In the genomic region with DNA sequence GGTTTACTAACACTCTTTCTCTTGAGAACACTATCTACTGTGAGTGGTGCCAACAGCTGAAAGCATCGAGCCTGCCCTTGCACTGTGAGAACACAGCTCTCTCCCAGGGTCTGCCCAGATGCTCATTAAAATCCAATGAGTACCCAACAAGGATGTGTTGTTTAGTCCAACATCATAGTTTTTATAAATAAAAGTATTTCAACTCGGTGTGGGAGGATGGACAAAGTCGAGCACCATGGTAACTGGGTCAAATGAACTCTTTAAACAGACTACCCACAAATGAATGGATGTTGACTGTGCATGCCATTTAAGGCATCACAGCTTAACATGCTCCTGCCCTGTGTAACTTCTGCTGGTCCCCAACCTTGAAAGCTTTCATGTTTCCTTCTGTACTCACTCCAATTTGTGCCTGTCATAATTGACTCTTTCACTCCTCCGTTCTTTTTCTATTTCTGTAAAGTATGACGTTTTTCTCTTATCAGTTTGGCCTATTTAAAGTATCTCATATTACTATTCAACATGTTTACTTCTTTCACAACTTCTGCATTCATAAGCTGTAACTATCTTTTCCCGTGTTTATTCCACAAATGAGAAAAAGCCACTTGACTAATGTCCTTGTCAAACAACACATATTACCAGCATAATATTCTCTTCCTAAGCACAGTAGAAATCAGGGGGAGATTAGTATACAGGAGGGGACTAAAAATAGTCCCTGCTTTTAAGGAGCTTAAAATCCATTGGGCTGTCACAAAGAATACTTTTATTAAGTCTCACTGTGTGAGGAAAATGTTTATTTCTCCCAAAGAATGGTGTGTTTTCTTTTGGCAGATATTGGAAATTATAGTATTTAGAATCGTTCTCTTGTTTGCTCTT, we compare ENCODE assay signal across 13 cellular contexts.
DNase-seq lines count a peak whose midpoint lies in the region; ATAC-seq, FAIRE-seq and TF ChIP-seq lines count a peak whose summit lies in the region.
"Had no signal": no experiment of that assay in that cellular context is flagged by ENCODE, and none has a peak within 500 bp of the region (broad histone marks: within the 10 kb centered on the region; RNA-seq: fewer than 3 reads in every experiment).

No MANE protein-coding gene starts in this region.

- peak overlapping the region; percentile 97 for H3K27ac Mint-ChIP-seq in progenitor cell of endocrine pancreas
- H3K27ac Mint-ChIP-seq: activated T-helper 17 cell treated with anti-CD3 and anti-CD28 coated beads, Interleukin-2, amount 50 U/mL, for 72 hours had no signal

- H3K9me3 Mint-ChIP-seq in progenitor cell of endocrine pancreas (ENCODE audit: low read depth), result no peaks in the 10 kb centered on the region

- DNase-seq in anterior cingulate cortex (lab: John Stamatoyannopoulos, UW), result peak in 44 of 58 donors; percentile 1 to 86 (median 36)
- DNase-seq in hepatic stellate cell (ENCODE audit: low spot score), result peak; percentile 7
- DNase-seq in progenitor cell of endocrine pancreas (ENCODE audit: low spot score, unreplicated experiment), result no peak
- no peak for DNase-seq in DMS114 treated with DMSO at 0.1 percent for 48 hours (lab: John Stamatoyannopoulos, UW; ENCODE audit: unreplicated experiment)
- DNase-seq in GM12891 (ENCODE audit: insufficient read length, low spot score), result no peak
- DNase-seq in T1000 (lab: John Stamatoyannopoulos, UW), result no peak
- DNase-seq: NCI-H1105; stimulated activated naive CD4-positive, alpha-beta T cell treated with Interleukin-2 at 50 U/mL for 16 hours had no signal

- no peaks in the 10 kb centered on the region for H3K36me3 Mint-ChIP-seq in progenitor cell of endocrine pancreas (ENCODE audit: insufficient read depth)

- peaks cover 23% of the 10 kb centered on the region for H3K4me1 ChIP-seq in HUES48 (ENCODE audit: control insufficient read depth, insufficient read depth, low read length)

- no peak overlapping the region for H3K4me3 ChIP-seq in HUES48 (ENCODE audit: low read depth, low read length)
- H3K4me3 ChIP-seq: dorsolateral prefrontal cortex had no signal

- H3K27me3 Mint-ChIP-seq in progenitor cell of endocrine pancreas, result no peaks in the 10 kb centered on the region
- H3K27me3 Mint-ChIP-seq: activated T-helper 17 cell treated with anti-CD3 and anti-CD28 coated beads, Interleukin-2, amount 50 U/mL, for 72 hours had no signal

- no peak for TF ChIP-seq POLR2A in GM12891 (IDR thresholded peaks at IDR 0.05; ENCODE audit: low read depth, low read length)

- peak overlapping the region; percentile 83 for H3K27ac ChIP-seq in HUES48 (ENCODE audit: low read depth, low read length)
- H3K27ac ChIP-seq: HL-60 had no signal

- H3K9me3 ChIP-seq in HUES48 (ENCODE audit: control insufficient read depth, insufficient read depth, low read length), result no peaks in the 10 kb centered on the region

- no peak overlapping the region for H3K4me3 Mint-ChIP-seq in progenitor cell of endocrine pancreas (ENCODE audit: low read depth)
- H3K4me3 Mint-ChIP-seq: activated T-helper 17 cell treated with anti-CD3 and anti-CD28 coated beads, Interleukin-2, amount 50 U/mL, for 72 hours had no signal

- no peak for TF ChIP-seq CTCF in progenitor cell of endocrine pancreas (IDR thresholded peaks at IDR 0.05; ENCODE audit: unreplicated experiment)

- ATAC-seq in HG02610 (IDR thresholded peaks at IDR 0.05; ENCODE audit: unreplicated experiment), result no peak
- ATAC-seq: activated T-helper 17 cell treated with anti-CD3 and anti-CD28 coated beads, Interleukin-2, amount 50 U/mL, for 72 hours had no signal

- no peak overlapping the region for H3K9ac ChIP-seq in HUES48 (ENCODE audit: low read depth, low read length)

- no peaks in the 10 kb centered on the region for H3K27me3 ChIP-seq in HUES48 (ENCODE audit: control insufficient read depth, insufficient read depth, low read length)
- H3K27me3 ChIP-seq: dorsolateral prefrontal cortex had no signal

- no peaks in the 10 kb centered on the region for H3K36me3 ChIP-seq in HUES48 (ENCODE audit: control insufficient read depth, insufficient read depth, low read length)

- FAIRE-seq in GM12891 (lab: Jason Lieb, UNC), result no peak

- H3K4me1 Mint-ChIP-seq in progenitor cell of endocrine pancreas (ENCODE audit: low read depth), result peaks cover 17% of the 10 kb centered on the region
- H3K4me1 Mint-ChIP-seq: activated T-helper 17 cell treated with anti-CD3 and anti-CD28 coated beads, Interleukin-2, amount 50 U/mL, for 72 hours had no signal

TF ChIP-seq in GM12891, 5 proteins besides CTCF, POLR2A, EP300 and RAD21:
- TF ChIP-seq TAF1 (IDR thresholded peaks at IDR 0.05; ENCODE audit: low read depth, low read length) (no peak), POU2F2 (IDR thresholded peaks at IDR 0.05; ENCODE audit: low read depth, low read length) (no peak), POLR2AphosphoS5 (IDR thresholded peaks at IDR 0.05; ENCODE audit: low read depth, low read length) (no peak), PAX5 (IDR thresholded peaks at IDR 0.05; ENCODE audit: insufficient read depth, low read length, severe bottlenecking) (no peak), SPI1 (IDR thresholded peaks at IDR 0.05; ENCODE audit: low read depth, low read length) (no peak)

Comparison
In these comparisons a context has a peak if more than half of its experiments do, and no peak if none do; other contexts are left out.
1. DNase-seq: peak in anterior cingulate cortex (44 of 58) and hepatic stellate cell (single experiment); none in progenitor cell of endocrine pancreas (single experiment), DMS114 treated with DMSO at 0.1 percent for 48 hours (single experiment), GM12891 (single experiment) and T1000 (single experiment).